ENCODE assay signal across 26 cellular contexts in the genomic region with DNA sequence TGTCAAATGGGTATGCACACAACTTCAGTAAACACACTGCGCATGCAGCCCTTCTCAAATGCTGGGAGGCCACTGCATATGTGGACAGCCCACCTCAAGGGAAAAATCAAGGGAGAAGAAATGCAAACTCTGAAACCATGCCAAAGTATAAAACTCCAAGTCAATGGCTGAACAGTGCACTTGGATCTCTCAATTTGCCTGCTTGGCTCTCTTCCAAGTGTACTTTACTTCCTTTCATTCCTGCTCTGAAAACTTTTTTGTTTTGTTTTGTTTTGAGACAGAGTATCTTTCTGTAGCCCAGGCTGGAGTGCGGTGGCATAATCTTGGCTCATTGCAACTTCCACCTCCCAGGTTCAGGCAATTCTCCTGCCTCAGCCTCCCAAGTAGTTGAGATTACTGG.
"Had no signal": no experiment of that assay in that cellular context is flagged by ENCODE, and none has a peak within 500 bp of the region (broad histone marks: within the 10 kb centered on the region; RNA-seq: fewer than 3 reads in every experiment).

No MANE protein-coding gene starts in this region.

- DNase-seq: activated CD4-positive, alpha-beta T cell treated with anti-CD3 and anti-CD28 coated beads for 36 hours; activated CD4-positive, CD25-positive, alpha-beta regulatory T cell; activated CD8-positive, alpha-beta memory T cell treated with anti-CD3 and anti-CD28 coated beads, Interleukin-2, amount 10 ng/mL, durations not matched to agents 7 days and 5 days; activated CD8-positive, alpha-beta T cell treated with anti-CD3 and anti-CD28 coated beads, Interleukin-2, amount 10 ng/mL, durations not matched to agents 7 days and 5 days; activated naive CD8-positive, alpha-beta T cell treated with anti-CD3 and anti-CD28 coated beads, Interleukin-2, amount 50 U/mL, for 24 hours; activated T-cell treated with anti-CD3 and anti-CD28 coated beads, Interleukin-2, amount 50 U/mL, for 48 hours; body of pancreas; effector CD8-positive, alpha-beta T cell; esophagus squamous epithelium; foreskin melanocyte; heart right ventricle; left ventricle myocardium inferior; nephron progenitor cell; sigmoid colon; stimulated activated CD4-positive, alpha-beta T cell treated with anti-CD3 and anti-CD28 coated beads, Interleukin-1b, Interleukin-23, amount 100 ng/mL, for 48 hours; stimulated activated CD4-positive, alpha-beta T cell treated with anti-CD3 and anti-CD28 coated beads, Interleukin-4, amount 100 ng/mL, for 4 hours; stimulated activated naive B cell treated with anti-CD40 and anti-IgM and Interleukin-4, amounts not matched to agents 10 μg/mL and 1 μg/mL and 100 μg/mL, for 72 hours; stomach; T-helper 2 cell had no signal

- H3K4me3 ChIP-seq: body of pancreas, esophagus squamous epithelium, heart right ventricle, left ventricle myocardium inferior, sigmoid colon, smooth muscle cell, stomach, tibial nerve had no signal

- H3K9me3 ChIP-seq: body of pancreas, esophagus squamous epithelium, heart right ventricle, left ventricle myocardium inferior, neutrophil, sigmoid colon, stomach, tibial nerve had no signal

- H3K36me3 ChIP-seq: esophagus squamous epithelium, heart right ventricle, left ventricle myocardium inferior, neutrophil, sigmoid colon, stomach had no signal

- ATAC-seq: activated CD4-positive, alpha-beta T cell treated with anti-CD3 and anti-CD28 coated beads for 36 hours; activated CD8-positive, alpha-beta memory T cell treated with anti-CD3 and anti-CD28 coated beads, Interleukin-2, amount 10 ng/mL, durations not matched to agents 7 days and 5 days; activated CD8-positive, alpha-beta T cell treated with anti-CD3 and anti-CD28 coated beads, Interleukin-2, amount 10 ng/mL, durations not matched to agents 7 days and 5 days; activated naive CD8-positive, alpha-beta T cell treated with anti-CD3 and anti-CD28 coated beads, Interleukin-2, amount 50 U/mL, for 24 hours; body of pancreas; heart right ventricle; stimulated activated naive B cell treated with anti-CD40 and anti-IgM and Interleukin-4, amounts not matched to agents 10 μg/mL and 1 μg/mL and 100 μg/mL, for 72 hours had no signal

- H3K27me3 ChIP-seq: body of pancreas, esophagus squamous epithelium, heart right ventricle, neutrophil, sigmoid colon, stomach, tibial nerve had no signal

- H3K4me2 ChIP-seq: smooth muscle cell had no signal

- H3K4me1 ChIP-seq: body of pancreas, esophagus squamous epithelium, heart right ventricle, left ventricle myocardium inferior, sigmoid colon, stomach, tibial nerve had no signal

- FAIRE-seq: colon, endometrium, urothelium cell line had no signal

- H3K27ac ChIP-seq: body of pancreas, epithelial cell of prostate, esophagus squamous epithelium, heart right ventricle, left ventricle myocardium inferior, neutrophil, sigmoid colon, stomach, tibial nerve had no signal
